In the genomic region with DNA sequence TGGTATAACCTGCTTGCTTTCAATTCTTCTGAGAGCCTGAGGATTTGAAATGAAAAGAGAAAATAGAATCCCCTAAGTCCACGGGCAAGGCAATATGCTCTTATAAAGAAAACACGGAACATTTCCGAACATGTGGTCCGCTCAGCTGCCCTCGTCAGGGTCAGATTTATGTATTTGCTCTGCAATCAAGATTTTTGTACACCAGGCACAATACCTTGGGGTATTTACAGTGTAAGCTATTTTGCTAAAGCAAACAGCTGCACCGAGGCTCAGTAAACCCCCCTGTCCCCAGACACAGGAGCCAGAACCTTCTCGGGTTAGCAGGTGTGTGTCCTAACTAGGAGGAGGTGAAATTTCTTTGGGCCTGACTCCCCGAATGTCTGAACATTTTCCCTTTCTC, we compare ENCODE assay signal across 17 cellular contexts.
"Had no signal": no experiment of that assay in that cellular context is flagged by ENCODE, and none has a peak within 500 bp of the region (broad histone marks: within the 10 kb centered on the region; RNA-seq: fewer than 3 reads in every experiment).

No MANE protein-coding gene starts in this region.

- H3K9me3 ChIP-seq: neutrophil, right atrium auricular region, transverse colon had no signal

- H3K4me2 ChIP-seq: smooth muscle cell had no signal

- H3K27ac ChIP-seq: cardiac muscle cell, epithelial cell of prostate, neutrophil, right atrium auricular region, transverse colon had no signal

- H3K27me3 ChIP-seq: cardiac muscle cell, neutrophil, right atrium auricular region, transverse colon had no signal

- DNase-seq: activated CD4-positive, alpha-beta T cell treated with anti-CD3 and anti-CD28 coated beads, Interleukin-2, amount 50 U/mL, for 1 hour; activated CD4-positive, CD25-positive, alpha-beta regulatory T cell; activated naive CD4-positive, alpha-beta T cell treated with anti-CD3 and anti-CD28 coated beads for 36 hours; activated T-cell treated with anti-CD3 and anti-CD28 coated beads for 4 hours; effector CD4-positive, alpha-beta T cell; kidney; left ventricle myocardium superior; mesendoderm; posterior cingulate gyrus; substantia nigra; T-helper 17 cell; transverse colon had no signal

- H3K4me3 ChIP-seq: cardiac muscle cell, right atrium auricular region, smooth muscle cell, transverse colon had no signal

- H3K4me1 ChIP-seq: right atrium auricular region, transverse colon had no signal

- H3K36me3 ChIP-seq: cardiac muscle cell, neutrophil, right atrium auricular region, transverse colon had no signal
